8 cellular contexts compared by ENCODE assay signal in the genomic region with DNA sequence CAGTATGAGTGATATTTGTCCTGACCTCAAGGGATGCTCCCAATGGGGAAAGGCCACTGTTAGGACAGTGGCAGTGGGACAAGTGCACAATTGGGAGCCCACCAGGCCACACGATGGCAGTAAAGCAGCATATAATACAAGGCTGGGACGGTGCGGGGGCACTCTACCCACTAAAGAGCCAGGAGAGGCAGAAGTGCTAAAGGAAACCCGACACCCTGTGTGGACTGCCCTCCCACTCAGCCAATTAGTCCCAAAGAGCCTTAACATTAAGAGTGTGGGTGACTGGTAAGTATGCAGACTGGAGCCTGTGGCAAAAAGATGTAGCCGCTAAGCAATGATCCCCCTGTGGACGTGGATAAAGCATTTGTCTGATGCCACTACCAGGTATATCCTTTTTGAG. TPM values are rescaled to one million over a fixed set of nuclear protein-coding genes. Genes with fewer than 3 reads are reported as not detected.
A peak's percentile ranks its signal among the peaks of the same experiment; 100 is the strongest.
DNase-seq lines count a peak whose midpoint lies in the region; ATAC-seq, FAIRE-seq and TF ChIP-seq lines count a peak whose summit lies in the region.

No MANE protein-coding gene starts in this region.

- 21% methylated on average over 6 of the region's 6 CpGs for WGBS in smooth muscle cell (ENCODE audit: low lambda C conversion rate)

- intact Hi-C loops in CD4-positive, alpha-beta memory T cell (cut with micrococcal nuclease): loop anchor here (1.0 kb wide), 1 partner anchor 204 kb away; no protein-coding TSS in a partner anchor

- peak in 4 of 5 donors; percentile 22 to 42 (median 32) for DNase-seq in CD4-positive, alpha-beta memory T cell
- DNase-seq in NCI-H128 (lab: John Stamatoyannopoulos, UW; ENCODE audit: unreplicated experiment): peak; percentile 67
- DNase-seq in T-helper 17 cell: peak in 2 of 3 donors; percentile 12 to 35
- DNase-seq in astrocyte (ENCODE audit: low read depth): peak; percentile 69
- peak; percentile 78 for DNase-seq in iPS DF 19.7 (ENCODE audit: low read depth, low spot score)
- peak; percentile 15 for DNase-seq in smooth muscle cell (lab: John Stamatoyannopoulos, UW; ENCODE audit: unreplicated experiment)
- no peak for DNase-seq in T-helper 9 cell

- H4K20me1 ChIP-seq in astrocyte (ENCODE audit: insufficient read depth, low read length): no peaks in the 10 kb centered on the region
- H4K20me1 ChIP-seq in smooth muscle cell (ENCODE audit: low read depth): no peaks in the 10 kb centered on the region

- H3K27me3 Mint-ChIP-seq in CD4-positive, alpha-beta memory T cell: peaks cover 0 to 8% of the 10 kb centered on the region in 2 donors
- H3K27me3 Mint-ChIP-seq in T-helper 17 cell: peaks cover 12% of the 10 kb centered on the region
- H3K27me3 Mint-ChIP-seq in astrocyte (ENCODE audit: low read depth, unreplicated experiment): no peaks in the 10 kb centered on the region

- CTCF ChIA-PET in CD4-positive, alpha-beta memory T cell (lab: Charles Lee; ENCODE audit: partially characterized antibody): interaction anchor here (0.6 to 7.6 kb wide), 3 partner anchors 8 to 383 kb away, joined by 3 to 35 read pairs (median 4); partner anchors contain the start of gene ZNF589

- peak overlapping the region; percentile 75 for H2AFZ ChIP-seq in astrocyte (ENCODE audit: low read depth, low read length)
- H2AFZ ChIP-seq in smooth muscle cell (ENCODE audit: low read depth): no peak overlapping the region

- no peaks in the 10 kb centered on the region for H3K4me1 ChIP-seq in CD4-positive, alpha-beta memory T cell (ENCODE audit: insufficient read depth, low read length)
- H3K4me1 ChIP-seq in astrocyte (ENCODE audit: insufficient read depth, low read length) (peaks cover 3% of the 10 kb centered on the region), smooth muscle cell (ENCODE audit: low read depth) (peaks cover 12% of the 10 kb centered on the region)

- H3K9ac ChIP-seq in astrocyte (ENCODE audit: low read length) (peak overlapping the region; percentile 19), smooth muscle cell (ENCODE audit: low read depth) (no peak overlapping the region)

- no peak overlapping the region for H3K4me3 Mint-ChIP-seq in CD4-positive, alpha-beta memory T cell
- H3K4me3 Mint-ChIP-seq in T-helper 17 cell (peak overlapping the region; percentile 31), astrocyte (ENCODE audit: unreplicated experiment) (peak overlapping the region; percentile 17)

- no peak overlapping the region for H3K27ac Mint-ChIP-seq in CD4-positive, alpha-beta memory T cell
- no peak overlapping the region for H3K27ac Mint-ChIP-seq in T-helper 17 cell
- H3K27ac Mint-ChIP-seq in astrocyte (ENCODE audit: unreplicated experiment): no peak overlapping the region

- no peaks in the 10 kb centered on the region for H3K9me3 Mint-ChIP-seq in CD4-positive, alpha-beta memory T cell
- H3K9me3 Mint-ChIP-seq in astrocyte (ENCODE audit: unreplicated experiment): peaks cover 4% of the 10 kb centered on the region

- TF ChIP-seq CTCF in astrocyte (IDR thresholded peaks at IDR 0.05; ENCODE audit: insufficient read depth, low read depth, low read length): peak; percentile 59
- TF ChIP-seq CTCF in smooth muscle cell (IDR thresholded peaks at IDR 0.05; ENCODE audit: borderline replicate concordance, insufficient read depth, poor library complexity, severe bottlenecking): peak; percentile 64

- peaks cover 0 to 3% (median 0%) of the 10 kb centered on the region in 4 donors for H3K4me1 Mint-ChIP-seq in CD4-positive, alpha-beta memory T cell
- H3K4me1 Mint-ChIP-seq in T-helper 17 cell (peaks cover 8% of the 10 kb centered on the region), astrocyte (ENCODE audit: low read depth, unreplicated experiment) (no peaks in the 10 kb centered on the region)

- H3K79me2 ChIP-seq in astrocyte (ENCODE audit: insufficient read depth, low read length): no peaks in the 10 kb centered on the region
- H3K79me2 ChIP-seq in smooth muscle cell (ENCODE audit: low read depth): no peaks in the 10 kb centered on the region

- no peak overlapping the region for H3K4me3 ChIP-seq in CD4-positive, alpha-beta memory T cell (ENCODE audit: low read length in 2 of 2)
- H3K4me3 ChIP-seq in astrocyte (ENCODE audit: insufficient read depth, low read depth, low read length) (peak overlapping the region; percentile 26), smooth muscle cell (no peak overlapping the region)

- ATAC-seq in GM21529 (IDR thresholded peaks at IDR 0.05; ENCODE audit: unreplicated experiment) (peak; percentile 89), T-helper 17 cell (peak; percentile 87)

- H3K36me3 ChIP-seq in CD4-positive, alpha-beta memory T cell (ENCODE audit: insufficient read depth, low read length): no peaks in the 10 kb centered on the region
- H3K36me3 ChIP-seq in astrocyte (ENCODE audit: insufficient read depth, low read length): no peaks in the 10 kb centered on the region
- no peaks in the 10 kb centered on the region for H3K36me3 ChIP-seq in smooth muscle cell (ENCODE audit: low read depth)

- H3K4me2 ChIP-seq in astrocyte (ENCODE audit: low read length) (peak overlapping the region; percentile 78), smooth muscle cell (peak overlapping the region; percentile 49)

- no peak overlapping the region for H3K27ac ChIP-seq in CD4-positive, alpha-beta memory T cell (ENCODE audit: low read depth, low read length)
- no peak overlapping the region for H3K27ac ChIP-seq in astrocyte (ENCODE audit: low read depth, low read length)
- H3K27ac ChIP-seq in smooth muscle cell (ENCODE audit: low read depth): no peak overlapping the region

- H3F3A ChIP-seq in smooth muscle cell (ENCODE audit: low read depth): no peaks in the 10 kb centered on the region

- FAIRE-seq in astrocyte (lab: Jason Lieb, UNC): peak; percentile 17

- H3K27me3 ChIP-seq in CD4-positive, alpha-beta memory T cell (ENCODE audit: insufficient read depth, low read length): no peaks in the 10 kb centered on the region
- H3K27me3 ChIP-seq in astrocyte (ENCODE audit: insufficient read depth, low read length) (no peaks in the 10 kb centered on the region), smooth muscle cell (ENCODE audit: low read depth) (no peaks in the 10 kb centered on the region)

- no peaks in the 10 kb centered on the region for H3K36me3 Mint-ChIP-seq in CD4-positive, alpha-beta memory T cell
- H3K36me3 Mint-ChIP-seq in T-helper 17 cell (ENCODE audit: low read depth) (no peaks in the 10 kb centered on the region), astrocyte (ENCODE audit: low read depth, unreplicated experiment) (no peaks in the 10 kb centered on the region)

- POLR2A ChIA-PET in CD4-positive, alpha-beta memory T cell (lab: Charles Lee; ENCODE audit: partially characterized antibody): no interaction called here

- H3K9me3 ChIP-seq in CD4-positive, alpha-beta memory T cell (ENCODE audit: control insufficient read depth in 1 of 2, low read length in 2 of 2): no peaks in the 10 kb centered on the region
- no peaks in the 10 kb centered on the region for H3K9me3 ChIP-seq in T-helper 17 cell (ENCODE audit: control insufficient read depth, low read length, poor library complexity, severe bottlenecking)
- no peaks in the 10 kb centered on the region for H3K9me3 ChIP-seq in astrocyte (ENCODE audit: insufficient read depth, low read depth, low read length)
- no peaks in the 10 kb centered on the region for H3K9me3 ChIP-seq in smooth muscle cell (replicated peaks; ENCODE audit: low read depth)

RNA-seq across cellular contexts. Expression of gene ZNF589, which starts 8.2 kb away (rescaled TPM):
- 10 to 100 TPM; 49.4 to 58.6 TPM for total RNA-seq in CD4-positive, alpha-beta memory T cell
- 1 to 10 TPM; 2.7 to 6.7 TPM for polyA plus RNA-seq in CD4-positive, alpha-beta memory T cell
- total RNA-seq in T-helper 17 cell (10 to 100 TPM; 31.0 to 35.4 TPM), astrocyte (9.1 and 9.9 TPM in 2 replicates), smooth muscle cell (1.4 and 2.7 TPM in 2 replicates)
- polyA plus RNA-seq in smooth muscle cell: 1.6 and 3.3 TPM in 2 replicates

RNA-seq across cellular contexts. Expression of gene CAMP, which starts 9.4 kb away (rescaled TPM):
- not detected for total RNA-seq in CD4-positive, alpha-beta memory T cell
- polyA plus RNA-seq in CD4-positive, alpha-beta memory T cell: not detected
- not detected for total RNA-seq in T-helper 17 cell
- not detected in 2 replicates for total RNA-seq in astrocyte
- not detected in 2 replicates for total RNA-seq in smooth muscle cell
- not detected in 2 replicates for polyA plus RNA-seq in smooth muscle cell

RNA-seq across cellular contexts. Expression of gene CDC25A, which starts 44.5 kb away (rescaled TPM):
- not detected for total RNA-seq in CD4-positive, alpha-beta memory T cell
- polyA plus RNA-seq in CD4-positive, alpha-beta memory T cell: under 1 TPM in 1 of 2 donors, not detected in 1; 0.09 TPM
- total RNA-seq in T-helper 17 cell (under 1 TPM; 0.22 to 0.44 TPM), astrocyte (4.6 and 5.1 TPM in 2 replicates), smooth muscle cell (2.5 and 4.9 TPM in 2 replicates)
- 4.2 and 4.7 TPM in 2 replicates for polyA plus RNA-seq in smooth muscle cell

Comparison
In these comparisons a context has a peak if more than half of its experiments do, and no peak if none do; other contexts are left out.
1. H3K4me3 Mint-ChIP-seq: peak in T-helper 17 cell (single experiment) and astrocyte (single experiment); none in CD4-positive, alpha-beta memory T cell (0 of 8).